Comparison of ENCODE assay signal across 11 cellular contexts in the genomic region with DNA sequence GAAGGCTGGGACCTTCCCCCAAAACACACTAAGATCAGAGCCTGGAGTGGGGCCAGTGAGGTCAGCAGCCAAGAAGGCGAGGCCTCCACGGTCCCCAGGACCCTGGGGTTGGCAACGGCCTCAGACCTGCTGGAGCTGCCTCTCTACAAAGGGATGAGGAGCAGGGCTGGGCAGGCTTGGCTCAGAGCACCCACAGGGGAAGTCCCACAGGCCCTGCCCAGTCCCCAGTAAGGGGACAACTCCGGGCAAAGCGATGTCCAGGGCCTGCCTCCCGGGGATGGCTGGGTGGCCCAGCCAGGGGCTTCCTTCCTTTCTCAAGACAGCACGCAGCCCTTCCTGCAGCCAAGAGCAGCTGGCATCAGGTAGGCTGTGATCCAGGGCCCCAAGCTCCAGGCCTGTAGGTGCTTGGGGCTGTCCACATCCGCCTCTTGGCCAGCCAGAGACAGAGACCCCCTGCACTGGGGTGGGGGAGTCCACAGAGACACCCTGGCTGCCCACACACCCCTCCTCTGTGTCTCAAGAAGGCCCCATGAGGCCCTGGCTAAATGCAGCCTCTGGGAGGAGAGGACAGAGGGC. TPM values are rescaled to one million over a fixed set of nuclear protein-coding genes. Genes with fewer than 3 reads are reported as not detected.
DNase-seq lines count a peak whose midpoint lies in the region; ATAC-seq and TF ChIP-seq lines count a peak whose summit lies in the region.
"Had no signal": no experiment of that assay in that cellular context is flagged by ENCODE, and none has a peak within 500 bp of the region (broad histone marks: within the 10 kb centered on the region; RNA-seq: fewer than 3 reads in every experiment).

No MANE protein-coding gene starts in this region.

- no peaks in the 10 kb centered on the region for H3K9me3 Mint-ChIP-seq in progenitor cell of endocrine pancreas (ENCODE audit: low read depth)

- peaks cover 2% of the 10 kb centered on the region for H3K4me1 Mint-ChIP-seq in progenitor cell of endocrine pancreas (ENCODE audit: low read depth)

- no peaks in the 10 kb centered on the region for H3K27me3 ChIP-seq in AG04450 (ENCODE audit: control insufficient read depth, insufficient read depth, low read length)
- no peaks in the 10 kb centered on the region for H3K27me3 ChIP-seq in heart left ventricle

- TF ChIP-seq CTCF in AG04450 (IDR thresholded peaks at IDR 0.05; ENCODE audit: low read depth, low read length) (no peak), heart left ventricle (IDR thresholded peaks at IDR 0.05) (no peak), progenitor cell of endocrine pancreas (IDR thresholded peaks at IDR 0.05; ENCODE audit: unreplicated experiment) (no peak), foreskin fibroblast (IDR thresholded peaks at IDR 0.05; ENCODE audit: low read depth, low read length) (no peak)

- 21 to 39% (median 33%) methylated on average over 4 to 8 of the region's 8 CpGs; no CpG with 5 or more reads in 1 of the 4 donors for WGBS in heart left ventricle, 4 donors

- ATAC-seq in heart left ventricle (peak; percentile 21 to 50 (median 36)), HG03045 (IDR thresholded peaks at IDR 0.05; ENCODE audit: unreplicated experiment) (no peak)
- ATAC-seq: PC-3 had no signal

- peaks cover 0 to 63% (median 35%) of the 10 kb centered on the region in 9 donors for H3K36me3 ChIP-seq in heart left ventricle

- H3K4me1 ChIP-seq in heart left ventricle = peaks cover 21 to 84% (median 70%) of the 10 kb centered on the region in 12 donors

- intact Hi-C loops in heart left ventricle (cut with DNase I) = loop anchor here in 3 of 10 donors (2.0 to 10.0 kb wide), 2 partner anchors 13 to 159 kb away; partner anchors contain the start of genes CFAP99 (in 2 of the 3), ZFYVE28 (in 2 of the 3), HAUS3 (in 1 of the 3) and POLN (in 1 of the 3)

- TF ChIP-seq POLR2A in heart left ventricle (IDR thresholded peaks at IDR 0.05) = no peak

- H3K27ac ChIP-seq in AG04450 (ENCODE audit: low read depth, low read length) (peak overlapping the region; percentile 11), heart left ventricle (peak overlapping the region; percentile 74 to 94 (median 89))
- H3K27ac ChIP-seq: WERI-Rb-1 had no signal

- H3K36me3 Mint-ChIP-seq in progenitor cell of endocrine pancreas (ENCODE audit: insufficient read depth) = peaks cover 3% of the 10 kb centered on the region

- H3K4me3 ChIP-seq in AG04450 (ENCODE audit: low read depth, low read length) (no peak overlapping the region), heart left ventricle (peak overlapping the region in 8 of 12 donors; percentile 8 to 32 (median 22)), foreskin fibroblast (ENCODE audit: low read depth in 1 of 2, low read length in 2 of 2) (no peak overlapping the region)

- DNase-seq in AG04450 (ENCODE audit: low read depth, low spot score) = no peak
- DNase-seq in activated CD8-positive, alpha-beta memory T cell treated with anti-CD3 and anti-CD28 coated beads for 24 hours = peak; percentile 47
- DNase-seq in heart left ventricle = peak; percentile 40 to 74 (median 65)
- DNase-seq in progenitor cell of endocrine pancreas (ENCODE audit: low spot score, unreplicated experiment) = peak; percentile 10
- no peak for DNase-seq in OCI-M1 (lab: John Stamatoyannopoulos, UW)
- no peak for DNase-seq in foreskin fibroblast
- DNase-seq in AG20443 (ENCODE audit: low spot score) = no peak
- DNase-seq: PC-3 had no signal

- POLR2A ChIA-PET in AG04450 (lab: Yijun Ruan, JAX) = no interaction called here

- no peak overlapping the region for H3K27ac Mint-ChIP-seq in progenitor cell of endocrine pancreas

- H3K9me3 ChIP-seq in AG04450 (ENCODE audit: control insufficient read depth, insufficient read depth, low read length) (no peaks in the 10 kb centered on the region; the same call in 1 of the 2 replicates), heart left ventricle (no peaks in the 10 kb centered on the region)

- no peak overlapping the region for H3K4me3 Mint-ChIP-seq in progenitor cell of endocrine pancreas (ENCODE audit: low read depth)

- H3K27me3 Mint-ChIP-seq in progenitor cell of endocrine pancreas = no peaks in the 10 kb centered on the region
- H3K27me3 Mint-ChIP-seq: CD4-positive, alpha-beta memory T cell had no signal

- CTCF ChIA-PET in AG04450 (lab: Charles Lee) = no interaction called here

RNA-seq across cellular contexts. Expression of gene MXD4, which starts 5.7 kb away (rescaled TPM):
- polyA plus RNA-seq in AG04450 (2011; rRNA removed) = 46.0 and 59.5 TPM in 2 replicates
- polyA minus RNA-seq in AG04450 (2011; rRNA and poly(A)+ RNA removed) = 45.4 and 58.6 TPM in 2 replicates
- total RNA-seq in heart left ventricle = 10 to 100 TPM; 27.5 to 76.6 (median 35.5) TPM
- polyA plus RNA-seq in heart left ventricle = 10 to 100 TPM; 39.0 to 55.5 TPM
- total RNA-seq in progenitor cell of endocrine pancreas = 103 and 121 TPM in 2 replicates

RNA-seq across cellular contexts. Expression of gene HAUS3, which starts 14.3 kb away (rescaled TPM):
- polyA plus RNA-seq in AG04450 (2011; rRNA removed) = 3.1 and 6.0 TPM in 2 replicates
- 1.9 and 2.6 TPM in 2 replicates for polyA minus RNA-seq in AG04450 (2011; rRNA and poly(A)+ RNA removed)
- total RNA-seq in heart left ventricle = 1 to 10 TPM; 4.2 to 8.3 (median 6.3) TPM
- 1 to 10 TPM; 4.2 to 6.8 TPM for polyA plus RNA-seq in heart left ventricle
- 18.1 and 18.3 TPM in 2 replicates for total RNA-seq in progenitor cell of endocrine pancreas

RNA-seq across cellular contexts. Expression of gene POLN, which starts 14.3 kb away (rescaled TPM):
- 0.35 and 0.42 TPM in 2 replicates for polyA plus RNA-seq in AG04450 (2011; rRNA removed)
- polyA minus RNA-seq in AG04450 (2011; rRNA and poly(A)+ RNA removed) = 0.32 and 1.1 TPM in 2 replicates
- 1 to 10 TPM in 7 of 9 donors, under 1 TPM in 2; 0.38 to 4.5 (median 2.6) TPM for total RNA-seq in heart left ventricle
- polyA plus RNA-seq in heart left ventricle = under 1 TPM; 0.79 to 0.84 TPM
- total RNA-seq in progenitor cell of endocrine pancreas = 5.0 and 5.9 TPM in 2 replicates

Comparison
In these comparisons a context has a peak if more than half of its experiments do, and no peak if none do; other contexts are left out.
1. DNase-seq: peak in activated CD8-positive, alpha-beta memory T cell treated with anti-CD3 and anti-CD28 coated beads for 24 hours (single experiment), heart left ventricle (5 of 5) and progenitor cell of endocrine pancreas (single experiment); none in AG04450 (single experiment), OCI-M1 (single experiment), foreskin fibroblast (0 of 2) and AG20443 (single experiment).
2. H3K4me3 ChIP-seq: peak in heart left ventricle (8 of 12); none in AG04450 (single experiment) and foreskin fibroblast (0 of 2).